Comparison of ENCODE assay signal across 8 cellular contexts in genomic region chr1:19260211-19261138, GRCh38. TPM values are rescaled to one million over a fixed set of nuclear protein-coding genes. Genes with fewer than 3 reads are reported as not detected.
DNase-seq lines count a peak whose midpoint lies in the region; ATAC-seq and TF ChIP-seq lines count a peak whose summit lies in the region.

No MANE protein-coding gene starts in this region.

- TF ChIP-seq CTCF in lower lobe of right lung (IDR thresholded peaks at IDR 0.05) (no peak), coronary artery (IDR thresholded peaks at IDR 0.05) (no peak)

- no peak overlapping the region for H3K27ac ChIP-seq in CD4-positive, CD25-positive, alpha-beta regulatory T cell (ENCODE audit: insufficient read depth, low read length, poor library complexity, severe bottlenecking)
- H3K27ac ChIP-seq in lower lobe of right lung (no peak overlapping the region), coronary artery (no peak overlapping the region)

- H3K36me3 ChIP-seq in CD4-positive, CD25-positive, alpha-beta regulatory T cell (ENCODE audit: control insufficient read depth, insufficient read depth, low read length): peaks cover 51% of the 10 kb centered on the region
- peaks cover 54% of the 10 kb centered on the region for H3K36me3 ChIP-seq in lower lobe of right lung

- ATAC-seq in CD4-positive, CD25-positive, alpha-beta regulatory T cell (ENCODE audit: low read depth in 2 of 2): peak in 1 of 2 donors; percentile 12
- ATAC-seq in lower lobe of right lung: peak; percentile 32 to 34

- no peaks in the 10 kb centered on the region for H3K27me3 ChIP-seq in CD4-positive, CD25-positive, alpha-beta regulatory T cell (ENCODE audit: control insufficient read depth, insufficient read depth, low read length)
- no peaks in the 10 kb centered on the region for H3K27me3 ChIP-seq in lower lobe of right lung (ENCODE audit: low read depth)

- no peaks in the 10 kb centered on the region for H3K9me3 ChIP-seq in CD4-positive, CD25-positive, alpha-beta regulatory T cell (ENCODE audit: control insufficient read depth in 2 of 2, low read length in 2 of 2)
- no peaks in the 10 kb centered on the region for H3K9me3 ChIP-seq in lower lobe of right lung

- no peaks in the 10 kb centered on the region for H3K27me3 Mint-ChIP-seq in CD4-positive, CD25-positive, alpha-beta regulatory T cell
- no peaks in the 10 kb centered on the region for H3K27me3 Mint-ChIP-seq in activated naive CD8-positive, alpha-beta T cell treated with anti-CD3 and anti-CD28 coated beads for 36 hours

- no peak for DNase-seq in CD4-positive, CD25-positive, alpha-beta regulatory T cell
- DNase-seq in HT-29 (ENCODE audit: low spot score): peak; percentile 42
- no peak for DNase-seq in activated naive CD8-positive, alpha-beta T cell treated with anti-CD3 and anti-CD28 coated beads for 36 hours
- DNase-seq in lower lobe of right lung: no peak
- DNase-seq in coronary artery (ENCODE audit: low spot score): no peak
- DNase-seq in Kasumi-1 (lab: John Stamatoyannopoulos, UW): no peak
- no peak for DNase-seq in central memory CD4-positive, alpha-beta T cell
- DNase-seq in mucosa of gallbladder (ENCODE audit: low spot score): no peak

- peak overlapping the region in 2 of 3 donors; percentile 17 to 43 for H3K27ac Mint-ChIP-seq in CD4-positive, CD25-positive, alpha-beta regulatory T cell
- peak overlapping the region; percentile 62 for H3K27ac Mint-ChIP-seq in activated naive CD8-positive, alpha-beta T cell treated with anti-CD3 and anti-CD28 coated beads for 36 hours

- peaks cover 5% of the 10 kb centered on the region for H3K36me3 Mint-ChIP-seq in CD4-positive, CD25-positive, alpha-beta regulatory T cell
- H3K36me3 Mint-ChIP-seq in activated naive CD8-positive, alpha-beta T cell treated with anti-CD3 and anti-CD28 coated beads for 36 hours: peaks cover 17% of the 10 kb centered on the region

- no peaks in the 10 kb centered on the region for H3K4me1 ChIP-seq in CD4-positive, CD25-positive, alpha-beta regulatory T cell (ENCODE audit: control insufficient read depth, insufficient read depth, low read length, poor library complexity, severe bottlenecking)
- no peaks in the 10 kb centered on the region for H3K4me1 ChIP-seq in lower lobe of right lung

- H3K9me3 Mint-ChIP-seq in CD4-positive, CD25-positive, alpha-beta regulatory T cell: no peaks in the 10 kb centered on the region
- H3K9me3 Mint-ChIP-seq in activated naive CD8-positive, alpha-beta T cell treated with anti-CD3 and anti-CD28 coated beads for 36 hours: no peaks in the 10 kb centered on the region

- no peak overlapping the region for H3K4me3 Mint-ChIP-seq in CD4-positive, CD25-positive, alpha-beta regulatory T cell
- no peak overlapping the region for H3K4me3 Mint-ChIP-seq in activated naive CD8-positive, alpha-beta T cell treated with anti-CD3 and anti-CD28 coated beads for 36 hours

- no peak overlapping the region for H3K4me3 ChIP-seq in CD4-positive, CD25-positive, alpha-beta regulatory T cell (ENCODE audit: low read depth, low read length)
- no peak overlapping the region for H3K4me3 ChIP-seq in lower lobe of right lung
- no peak overlapping the region for H3K4me3 ChIP-seq in coronary artery

- intact Hi-C loops in lower lobe of right lung (cut with DNase I): no loop called here

- H3K4me1 Mint-ChIP-seq in CD4-positive, CD25-positive, alpha-beta regulatory T cell: peaks cover 0 to 5% (median 4%) of the 10 kb centered on the region in 4 donors
- H3K4me1 Mint-ChIP-seq in activated naive CD8-positive, alpha-beta T cell treated with anti-CD3 and anti-CD28 coated beads for 36 hours: peaks cover 14% of the 10 kb centered on the region

RNA-seq across cellular contexts. Expression of gene MRTO4, which starts 8.9 kb away (rescaled TPM):
- 9.9 TPM for total RNA-seq in CD4-positive, CD25-positive, alpha-beta regulatory T cell
- 10 to 100 TPM; 20.1 to 22.4 (median 20.9) TPM for polyA plus RNA-seq in CD4-positive, CD25-positive, alpha-beta regulatory T cell
- 94.9 and 96.1 TPM in 2 replicates for total RNA-seq in HT-29 (2014; rRNA removed; shearing (Covaris generic))
- total RNA-seq in activated naive CD8-positive, alpha-beta T cell treated with anti-CD3 and anti-CD28 coated beads for 36 hours: 100 to 1,000 TPM; 137 to 149 TPM
- total RNA-seq in lower lobe of right lung: 16.4 TPM
- 14.2 TPM for total RNA-seq in mucosa of gallbladder

RNA-seq across cellular contexts. Expression of gene EMC1, which starts 9.2 kb away (rescaled TPM):
- 28.4 TPM for total RNA-seq in CD4-positive, CD25-positive, alpha-beta regulatory T cell
- polyA plus RNA-seq in CD4-positive, CD25-positive, alpha-beta regulatory T cell: 10 to 100 TPM; 17.3 to 23.5 (median 19.0) TPM
- total RNA-seq in HT-29 (2014; rRNA removed; shearing (Covaris generic)): 43.8 and 48.6 TPM in 2 replicates
- 10 to 100 TPM; 49.9 to 53.8 TPM for total RNA-seq in activated naive CD8-positive, alpha-beta T cell treated with anti-CD3 and anti-CD28 coated beads for 36 hours
- 39.2 TPM for total RNA-seq in lower lobe of right lung
- 38.8 TPM for total RNA-seq in mucosa of gallbladder

RNA-seq across cellular contexts. Expression of gene AKR7A3, which starts 28.1 kb away (rescaled TPM):
- total RNA-seq in CD4-positive, CD25-positive, alpha-beta regulatory T cell: 0.99 TPM
- under 1 TPM in 1 of 4 donors, not detected in 3; 0.25 TPM for polyA plus RNA-seq in CD4-positive, CD25-positive, alpha-beta regulatory T cell
- 136 and 142 TPM in 2 replicates for total RNA-seq in HT-29 (2014; rRNA removed; shearing (Covaris generic))
- under 1 TPM; 0.37 to 0.52 TPM for total RNA-seq in activated naive CD8-positive, alpha-beta T cell treated with anti-CD3 and anti-CD28 coated beads for 36 hours
- total RNA-seq in lower lobe of right lung: 0.30 TPM
- 390 TPM for total RNA-seq in mucosa of gallbladder

RNA-seq across cellular contexts. Expression of gene UBR4, which starts 50.4 kb away (rescaled TPM):
- 173 TPM for total RNA-seq in CD4-positive, CD25-positive, alpha-beta regulatory T cell
- 10 to 100 TPM in 3 of 4 donors, 1 to 10 TPM in 1; 9.9 to 17.2 (median 12.2) TPM for polyA plus RNA-seq in CD4-positive, CD25-positive, alpha-beta regulatory T cell
- total RNA-seq in HT-29 (2014; rRNA removed; shearing (Covaris generic)): 128 and 146 TPM in 2 replicates
- total RNA-seq in activated naive CD8-positive, alpha-beta T cell treated with anti-CD3 and anti-CD28 coated beads for 36 hours: 100 to 1,000 TPM; 109 to 110 TPM
- total RNA-seq in lower lobe of right lung: 125 TPM
- total RNA-seq in mucosa of gallbladder: 167 TPM

RNA-seq across cellular contexts. Expression of gene AKR7A2, which starts 51.5 kb away (rescaled TPM):
- total RNA-seq in CD4-positive, CD25-positive, alpha-beta regulatory T cell: 20.5 TPM
- 100 to 1,000 TPM; 107 to 133 (median 115) TPM for polyA plus RNA-seq in CD4-positive, CD25-positive, alpha-beta regulatory T cell
- 202 and 211 TPM in 2 replicates for total RNA-seq in HT-29 (2014; rRNA removed; shearing (Covaris generic))
- 10 to 100 TPM; 37.4 to 43.0 TPM for total RNA-seq in activated naive CD8-positive, alpha-beta T cell treated with anti-CD3 and anti-CD28 coated beads for 36 hours
- total RNA-seq in lower lobe of right lung (37.4 TPM), mucosa of gallbladder (104 TPM)

Comparison
In these comparisons a context has a peak if more than half of its experiments do, and no peak if none do; other contexts are left out.
1. RNA of gene AKR7A3, which starts 28.1 kb away (total RNA-seq): 390 TPM in mucosa of gallbladder (single experiment) and 136 to 142 TPM in HT-29; 0.99 TPM in CD4-positive, CD25-positive, alpha-beta regulatory T cell (single experiment), 0.37 to 0.52 TPM in activated naive CD8-positive, alpha-beta T cell treated with anti-CD3 and anti-CD28 coated beads for 36 hours and 0.30 TPM in lower lobe of right lung (single experiment); every median in the first group is over 10 times any median in the second.